ENCODE assay signal across 10 cellular contexts in the genomic region with DNA sequence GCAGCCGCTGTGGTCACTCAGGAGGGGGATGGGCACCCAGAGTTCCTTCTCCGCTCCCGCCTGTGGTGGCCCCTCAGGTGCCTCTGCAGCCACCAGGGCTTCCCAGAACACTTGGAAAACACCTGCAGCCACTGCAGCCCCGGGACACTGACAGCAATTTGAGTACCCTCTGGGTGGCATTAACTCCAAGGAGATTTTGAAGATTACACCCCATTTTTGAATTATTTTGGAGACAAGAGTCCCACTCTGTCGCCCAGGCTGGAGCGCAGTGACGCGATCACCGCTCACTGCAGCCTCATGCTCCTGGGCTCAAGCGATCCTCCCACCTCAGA. TPM values are rescaled to one million over a fixed set of nuclear protein-coding genes. Genes with fewer than 3 reads are reported as not detected.
DNase-seq lines count a peak whose midpoint lies in the region; ATAC-seq and TF ChIP-seq lines count a peak whose summit lies in the region.
"Had no signal": no experiment of that assay in that cellular context is flagged by ENCODE, and none has a peak within 500 bp of the region (broad histone marks: within the 10 kb centered on the region; RNA-seq: fewer than 3 reads in every experiment).

No MANE protein-coding gene starts in this region.

- H3K27me3 ChIP-seq in GM23248 (replicated peaks; ENCODE audit: insufficient read depth): no peaks in the 10 kb centered on the region
- H3K27me3 ChIP-seq in left lung: no peaks in the 10 kb centered on the region
- H3K27me3 ChIP-seq in skeletal muscle satellite cell (ENCODE audit: control insufficient read depth, insufficient read depth, low read length): no peaks in the 10 kb centered on the region

- TF ChIP-seq CTCF in brain (conservative IDR thresholded peaks at IDR 0.05): no peak
- TF ChIP-seq CTCF in left lung (IDR thresholded peaks at IDR 0.05): no peak

- H3K4me2 ChIP-seq in GM23248 (ENCODE audit: unreplicated experiment) (peak overlapping the region; percentile 61), skeletal muscle satellite cell (ENCODE audit: low read length) (peak overlapping the region; percentile 74)

- H3K36me3 Mint-ChIP-seq in brain: no peaks in the 10 kb centered on the region
- H3K36me3 Mint-ChIP-seq in activated CD4-positive, alpha-beta T cell treated with anti-CD3 and anti-CD28 coated beads, Interleukin-2, amount 10 ng/mL, durations not matched to agents 24 days and 14 days (ENCODE audit: low read depth): no peaks in the 10 kb centered on the region
- H3K36me3 Mint-ChIP-seq: WTC11 had no signal

- 93 to 95% methylated on average over 10 of the region's 10 CpGs for WGBS in GM23248 (ENCODE audit: low coverage in 1 of 2, low lambda C conversion rate in 2 of 2, missing lambda C conversion rate in 2 of 2), 2 experiments

- no peak overlapping the region for H3K4me3 Mint-ChIP-seq in brain
- no peak overlapping the region for H3K4me3 Mint-ChIP-seq in activated CD4-positive, alpha-beta T cell treated with anti-CD3 and anti-CD28 coated beads, Interleukin-2, amount 10 ng/mL, durations not matched to agents 24 days and 14 days
- H3K4me3 Mint-ChIP-seq: WTC11 had no signal

- H3K9me3 Mint-ChIP-seq in brain: peaks cover 0 to 6% (median 0%) of the 10 kb centered on the region in 5 experiments
- no peaks in the 10 kb centered on the region for H3K9me3 Mint-ChIP-seq in activated CD4-positive, alpha-beta T cell treated with anti-CD3 and anti-CD28 coated beads, Interleukin-2, amount 10 ng/mL, durations not matched to agents 24 days and 14 days
- H3K9me3 Mint-ChIP-seq: WTC11 had no signal

- H3K4me1 Mint-ChIP-seq in brain: peaks cover 41% of the 10 kb centered on the region
- H3K4me1 Mint-ChIP-seq in activated CD4-positive, alpha-beta T cell treated with anti-CD3 and anti-CD28 coated beads, Interleukin-2, amount 10 ng/mL, durations not matched to agents 24 days and 14 days: peaks cover 12% of the 10 kb centered on the region

- H3K9me3 ChIP-seq in GM23248 (ENCODE audit: low read depth): no peaks in the 10 kb centered on the region
- no peaks in the 10 kb centered on the region for H3K9me3 ChIP-seq in left lung
- H3K9me3 ChIP-seq in skeletal muscle satellite cell (replicated peaks; ENCODE audit: low read length): no peaks in the 10 kb centered on the region

- H3K4me1 ChIP-seq in GM23248 (ENCODE audit: insufficient read depth) (peaks cover 34% of the 10 kb centered on the region), left lung (peaks cover 23 to 75% of the 10 kb centered on the region in 2 donors), skeletal muscle satellite cell (ENCODE audit: control insufficient read depth, insufficient read depth, low read length) (peaks cover 35% of the 10 kb centered on the region)

- in situ Hi-C loops in GM23248 (cut with MboI): no loop called here

- H3K36me3 ChIP-seq in GM23248 (ENCODE audit: low read depth) (no peaks in the 10 kb centered on the region), left lung (no peaks in the 10 kb centered on the region), skeletal muscle satellite cell (ENCODE audit: insufficient read depth, low read length) (no peaks in the 10 kb centered on the region)

- H3K4me3 ChIP-seq in GM23248: peak overlapping the region; percentile 32
- H3K4me3 ChIP-seq in left lung: peak overlapping the region in 1 of 2 donors; percentile 42
- H3K4me3 ChIP-seq in skeletal muscle satellite cell (ENCODE audit: low read length): peak overlapping the region; percentile 64

- no peaks in the 10 kb centered on the region for H3K79me2 ChIP-seq in GM23248 (ENCODE audit: insufficient read depth)

- H3K9me2 ChIP-seq in GM23248 (ENCODE audit: insufficient read depth): no peaks in the 10 kb centered on the region

- H3K27ac ChIP-seq in GM23248: peak overlapping the region; percentile 100
- H3K27ac ChIP-seq in left lung: peak overlapping the region; percentile 89 to 92

- H3K27me3 Mint-ChIP-seq in brain: peaks cover 10% of the 10 kb centered on the region
- H3K27me3 Mint-ChIP-seq in activated CD4-positive, alpha-beta T cell treated with anti-CD3 and anti-CD28 coated beads, Interleukin-2, amount 10 ng/mL, durations not matched to agents 24 days and 14 days: no peaks in the 10 kb centered on the region

- ATAC-seq in left lung (no peak), GM18519 (IDR thresholded peaks at IDR 0.05; ENCODE audit: low FRiP score, unreplicated experiment) (no peak)
- ATAC-seq: HCT116, WTC11 had no signal

- peak overlapping the region; percentile 71; the same call in 1 of the 2 replicates for H2AFZ ChIP-seq in GM23248

- H3K9ac ChIP-seq in GM23248: peak overlapping the region; percentile 96
- H3K9ac ChIP-seq in skeletal muscle satellite cell (ENCODE audit: low read depth, low read length): peak overlapping the region; percentile 76

- no peaks in the 10 kb centered on the region for H4K20me1 ChIP-seq in GM23248 (ENCODE audit: insufficient read depth)

- peaks cover 33% of the 10 kb centered on the region for H3F3A ChIP-seq in GM23248 (ENCODE audit: insufficient read depth)

- H3K27ac Mint-ChIP-seq in brain: peak overlapping the region in 3 of 5 experiments; percentile 24 to 83 (median 68)
- H3K27ac Mint-ChIP-seq in activated CD4-positive, alpha-beta T cell treated with anti-CD3 and anti-CD28 coated beads, Interleukin-2, amount 10 ng/mL, durations not matched to agents 24 days and 14 days: no peak overlapping the region
- H3K27ac Mint-ChIP-seq: WTC11 had no signal

- intact Hi-C loops in left lung (cut with DNase I): loop anchor here in 1 of 2 donors (5.0 kb wide), 1 partner anchor 142 kb away; a partner anchor contains a TSS
- intact Hi-C loops in activated CD4-positive, alpha-beta T cell treated with anti-CD3 and anti-CD28 coated beads, Interleukin-2, amount 10 ng/mL, durations not matched to agents 24 days and 14 days (cut with micrococcal nuclease): no loop called here

- DNase-seq in GM23248 (no peak), left lung (no peak), epidermal melanocyte (ENCODE audit: insufficient read length, low spot score) (no peak), hepatic stellate cell (ENCODE audit: low spot score) (no peak)
- no peak for DNase-seq in activated CD4-positive, alpha-beta T cell treated with anti-CD3 and anti-CD28 coated beads, Interleukin-2, amount 10 ng/mL, durations not matched to agents 24 days and 14 days

RNA-seq across cellular contexts. Expression of a gene that starts 32.2 kb away (rescaled TPM):
- total RNA-seq in GM23248 (2014; rRNA removed; shearing (Covaris generic)): 0.89 and 7.0 TPM in 2 replicates
- polyA plus RNA-seq in GM23248 (2016; fragmentation: Nextera tagmentation; extraction: Ambion mirVana): 4.0 and 4.9 TPM in 2 replicates
- 2.4 TPM for polyA plus RNA-seq in brain (ENCODE audit: insufficient read depth, low read depth, low replicate concordance)
- 10 to 100 TPM; 14.7 to 46.2 TPM for total RNA-seq in left lung
- 1.1 and 3.0 TPM in 2 replicates for total RNA-seq in skeletal muscle satellite cell (2012; rRNA removed)
- total RNA-seq in activated CD4-positive, alpha-beta T cell treated with anti-CD3 and anti-CD28 coated beads, Interleukin-2, amount 10 ng/mL, durations not matched to agents 24 days and 14 days: 24.4 and 25.5 TPM in 2 replicates

RNA-seq across cellular contexts. Expression of a gene that starts 55.1 kb away (rescaled TPM):
- total RNA-seq in GM23248 (2014; rRNA removed; shearing (Covaris generic)): 79.3 and 87.6 TPM in 2 replicates
- polyA plus RNA-seq in GM23248 (2016; fragmentation: Nextera tagmentation; extraction: Ambion mirVana) (66.4 and 71.4 TPM in 2 replicates), brain (ENCODE audit: insufficient read depth, low read depth, low replicate concordance) (66.3 TPM)
- total RNA-seq in left lung: 10 to 100 TPM; 74.7 to 77.4 TPM
- total RNA-seq in skeletal muscle satellite cell (2012; rRNA removed): 67.9 and 85.7 TPM in 2 replicates
- 58.4 and 62.9 TPM in 2 replicates for total RNA-seq in activated CD4-positive, alpha-beta T cell treated with anti-CD3 and anti-CD28 coated beads, Interleukin-2, amount 10 ng/mL, durations not matched to agents 24 days and 14 days

RNA-seq across cellular contexts. Expression of a gene that starts 55.5 kb away (rescaled TPM):
- 5.4 and 5.9 TPM in 2 replicates for total RNA-seq in GM23248 (2014; rRNA removed; shearing (Covaris generic))
- polyA plus RNA-seq in GM23248 (2016; fragmentation: Nextera tagmentation; extraction: Ambion mirVana) (2.7 and 3.1 TPM in 2 replicates), brain (ENCODE audit: insufficient read depth, low read depth, low replicate concordance) (8.5 TPM)
- 1 to 10 TPM; 4.4 to 4.5 TPM for total RNA-seq in left lung
- 9.8 and 9.9 TPM in 2 replicates for total RNA-seq in skeletal muscle satellite cell (2012; rRNA removed)
- total RNA-seq in activated CD4-positive, alpha-beta T cell treated with anti-CD3 and anti-CD28 coated beads, Interleukin-2, amount 10 ng/mL, durations not matched to agents 24 days and 14 days: 10.8 and 12.2 TPM in 2 replicates
